15 cellular contexts compared by ENCODE assay signal in the genomic region with DNA sequence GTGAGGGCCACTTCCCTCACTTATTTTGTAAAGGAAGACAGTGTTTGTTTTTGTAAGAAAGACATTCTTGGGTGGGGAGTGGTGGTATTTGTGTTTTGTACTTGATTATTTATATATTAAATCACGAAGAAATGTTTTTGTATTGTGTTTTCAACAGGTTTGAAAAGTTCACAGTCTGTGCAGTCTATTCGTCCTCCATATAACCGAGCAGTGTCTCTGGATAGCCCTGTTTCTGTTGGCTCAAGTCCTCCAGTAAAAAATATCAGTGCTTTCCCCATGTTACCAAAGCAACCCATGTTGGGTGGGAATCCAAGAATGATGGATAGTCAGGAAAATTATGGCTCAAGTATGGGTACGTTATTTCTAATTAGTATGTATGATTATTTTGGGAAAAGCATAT.
DNase-seq lines count a peak whose midpoint lies in the region; ATAC-seq and TF ChIP-seq lines count a peak whose summit lies in the region.
"Had no signal": no experiment of that assay in that cellular context is flagged by ENCODE, and none has a peak within 500 bp of the region (broad histone marks: within the 10 kb centered on the region; RNA-seq: fewer than 3 reads in every experiment).

No MANE protein-coding gene starts in this region.

- DNase-seq in SJSA1 (ENCODE audit: low read depth in 1 of 2, low spot score in 2 of 2): peak in 1 of 2 experiments; percentile 56
- no peak for DNase-seq in central memory CD8-positive, alpha-beta T cell (ENCODE audit: low spot score in 2 of 2)
- DNase-seq in dermis microvascular lymphatic vessel endothelial cell (ENCODE audit: low read depth in 2 of 2): peak; percentile 20 to 58
- no peak for DNase-seq in COLO829 (ENCODE audit: low spot score)
- DNase-seq in NCI-H2107 (lab: John Stamatoyannopoulos, UW): no peak
- DNase-seq: ACHN; Calu3; CD4-positive, CD25-positive, alpha-beta regulatory T cell; DMS 273 treated with DMSO at 0.1 percent for 48 hours; DMS79 treated with DMSO at 0.1 percent for 48 hours; EL had no signal

- no peak for TF ChIP-seq CTCF in parathyroid adenoma (IDR thresholded peaks at IDR 0.05)

- H3K27me3 ChIP-seq in SJSA1 (replicated peaks): no peaks in the 10 kb centered on the region
- no peaks in the 10 kb centered on the region for H3K27me3 ChIP-seq in parathyroid adenoma (ENCODE audit: control insufficient read depth, insufficient read depth, low read length)
- H3K27me3 ChIP-seq: BLaER1 treated with 17β-estradiol and CSF1 and Interleukin-3, amounts not matched to agents 10 nM and 100 nM had no signal

- ATAC-seq in central memory CD8-positive, alpha-beta T cell (replicated peaks; ENCODE audit: extremely low read depth, poor library complexity, severe bottlenecking): no peak
- ATAC-seq in GM21515 (IDR thresholded peaks at IDR 0.05; ENCODE audit: unreplicated experiment): no peak

- no peak overlapping the region for H3K4me3 ChIP-seq in SJSA1
- no peak overlapping the region for H3K4me3 ChIP-seq in parathyroid adenoma (ENCODE audit: low read depth, low read length)
- H3K4me3 ChIP-seq: BLaER1 treated with 17β-estradiol and CSF1 and Interleukin-3, amounts not matched to agents 10 nM and 100 nM; HAP-1 had no signal

- H3K9me3 ChIP-seq in SJSA1 (replicated peaks) (no peaks in the 10 kb centered on the region), parathyroid adenoma (ENCODE audit: control insufficient read depth, low read length) (no peaks in the 10 kb centered on the region)
- H3K9me3 ChIP-seq: BLaER1 treated with 17β-estradiol and CSF1 and Interleukin-3, amounts not matched to agents 10 nM and 100 nM; HAP-1 had no signal

- H3K27ac ChIP-seq in SJSA1 (peak overlapping the region; percentile 31), parathyroid adenoma (peak overlapping the region; percentile 5)
- H3K27ac ChIP-seq: BLaER1 treated with 17β-estradiol and CSF1 and Interleukin-3, amounts not matched to agents 10 nM and 100 nM had no signal

- H3K36me3 Mint-ChIP-seq in central memory CD8-positive, alpha-beta T cell (ENCODE audit: insufficient read depth): peaks cover 66% of the 10 kb centered on the region

- no peaks in the 10 kb centered on the region for H3K79me2 ChIP-seq in parathyroid adenoma

- H3K9ac ChIP-seq in parathyroid adenoma: no peak overlapping the region
- H3K9ac ChIP-seq: BLaER1 treated with 17β-estradiol and CSF1 and Interleukin-3, amounts not matched to agents 10 nM and 100 nM had no signal

- no peaks in the 10 kb centered on the region for H3K27me3 Mint-ChIP-seq in central memory CD8-positive, alpha-beta T cell
- H3K27me3 Mint-ChIP-seq: CD4-positive, CD25-positive, alpha-beta regulatory T cell had no signal

- H3K4me2 ChIP-seq in parathyroid adenoma (ENCODE audit: low read length): no peak overlapping the region
- H3K4me2 ChIP-seq: BLaER1 treated with 17β-estradiol and CSF1 and Interleukin-3, amounts not matched to agents 10 nM and 100 nM had no signal

- H3K4me1 Mint-ChIP-seq in central memory CD8-positive, alpha-beta T cell: peaks cover 2% of the 10 kb centered on the region

- no peaks in the 10 kb centered on the region for H3K9me3 Mint-ChIP-seq in central memory CD8-positive, alpha-beta T cell
- H3K9me3 Mint-ChIP-seq: CD4-positive, CD25-positive, alpha-beta regulatory T cell had no signal

- peak overlapping the region; percentile 13 for H3K27ac Mint-ChIP-seq in central memory CD8-positive, alpha-beta T cell (ENCODE audit: low read depth)

- no peak overlapping the region for H2AFZ ChIP-seq in parathyroid adenoma

- H3K36me3 ChIP-seq in SJSA1 (peaks cover 36% of the 10 kb centered on the region), parathyroid adenoma (ENCODE audit: control insufficient read depth, insufficient read depth, low read length) (no peaks in the 10 kb centered on the region)

- H3K4me1 ChIP-seq in SJSA1 (replicated peaks) (peaks cover 30% of the 10 kb centered on the region), parathyroid adenoma (no peaks in the 10 kb centered on the region)
- H3K4me1 ChIP-seq: BLaER1 treated with 17β-estradiol and CSF1 and Interleukin-3, amounts not matched to agents 10 nM and 100 nM; HAP-1 had no signal

- no peak overlapping the region for H3K4me3 Mint-ChIP-seq in central memory CD8-positive, alpha-beta T cell
- H3K4me3 Mint-ChIP-seq: CD4-positive, CD25-positive, alpha-beta regulatory T cell had no signal

Comparison
In these comparisons a context has a peak if more than half of its experiments do, and no peak if none do; other contexts are left out.
1. DNase-seq: peak in dermis microvascular lymphatic vessel endothelial cell (2 of 2); none in central memory CD8-positive, alpha-beta T cell (0 of 2), COLO829 (single experiment) and NCI-H2107 (single experiment).